8 cellular contexts compared by ENCODE assay signal in the genomic region with DNA sequence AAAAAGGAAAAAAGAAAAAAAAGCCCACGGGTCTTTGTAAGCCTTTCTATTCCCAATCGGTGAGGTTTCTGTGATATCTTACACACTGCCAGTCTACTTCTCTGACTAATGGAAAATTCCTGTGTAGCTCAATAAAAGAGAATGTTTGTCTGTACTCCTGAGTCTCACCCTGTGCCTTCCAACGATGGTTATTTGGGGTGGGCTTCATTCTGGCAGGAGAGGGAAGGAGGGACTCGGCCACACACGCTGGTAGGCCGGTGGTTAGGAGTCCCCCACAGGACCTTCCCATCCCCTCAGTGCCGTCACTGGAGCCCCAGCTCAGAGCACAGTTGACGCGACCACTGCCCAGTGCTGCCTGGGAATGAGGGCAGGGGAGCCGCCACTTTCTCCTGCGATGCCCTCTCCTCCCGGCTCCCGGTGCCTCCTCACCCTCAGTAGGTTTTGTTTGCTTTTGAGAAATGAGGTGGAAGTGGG.
A peak's percentile ranks its signal among the peaks of the same experiment; 100 is the strongest.
DNase-seq lines count a peak whose midpoint lies in the region; ATAC-seq lines count a peak whose summit lies in the region.

No MANE protein-coding gene starts in this region.

- no peaks in the 10 kb centered on the region for H3K27me3 Mint-ChIP-seq in T-helper 17 cell

- peak overlapping the region; percentile 44 for H3K4me3 ChIP-seq in neuron (ENCODE audit: low read length)

- peak overlapping the region; percentile 45 for H3K4me3 Mint-ChIP-seq in T-helper 17 cell

- peaks cover under 1% of the 10 kb centered on the region for H3K36me3 Mint-ChIP-seq in T-helper 17 cell (ENCODE audit: low read depth)

- H3K4me1 Mint-ChIP-seq in T-helper 17 cell, result peaks cover 12% of the 10 kb centered on the region

- peaks cover 16% of the 10 kb centered on the region for H3K4me1 ChIP-seq in neuron (ENCODE audit: insufficient read depth, low read length)

- no peak for DNase-seq in activated CD4-positive, CD25-positive, alpha-beta regulatory T cell (lab: John Stamatoyannopoulos, UW)
- DNase-seq in T-helper 17 cell (no peak), NCI-H1105 treated with DMSO at 0.1 percent for 48 hours (lab: John Stamatoyannopoulos, UW) (no peak), SIG-M5 treated with dmso at 0.1 percent for 504 hours (lab: John Stamatoyannopoulos, UW; ENCODE audit: unreplicated experiment) (no peak)

- H2AFZ ChIP-seq in neuron (ENCODE audit: low read depth, low read length), result peak overlapping the region; percentile 95

- H3K27ac Mint-ChIP-seq in T-helper 17 cell, result peak overlapping the region; percentile 88

- H3K9me3 ChIP-seq in T-helper 17 cell (ENCODE audit: control insufficient read depth, low read length, poor library complexity, severe bottlenecking) (no peaks in the 10 kb centered on the region), neuron (ENCODE audit: low read length) (no peaks in the 10 kb centered on the region)

- peaks cover 12% of the 10 kb centered on the region for H3K36me3 ChIP-seq in neuron (ENCODE audit: insufficient read depth, low read length)

- peak; percentile 25 to 37 for ATAC-seq in activated CD4-positive, CD25-positive, alpha-beta regulatory T cell treated with anti-CD3 and anti-CD28 coated beads, Interleukin-2, amount 50 U/mL, for 24 hours
- no peak for ATAC-seq in T-helper 17 cell
- ATAC-seq in esophagus mucosa, result peak; percentile 10
- no peak for ATAC-seq in GM21529 (IDR thresholded peaks at IDR 0.05; ENCODE audit: unreplicated experiment)

- H3K27me3 ChIP-seq in neuron (ENCODE audit: insufficient read depth, low read length), result no peaks in the 10 kb centered on the region

Comparison
In these comparisons a context has a peak if more than half of its experiments do, and no peak if none do; other contexts are left out.
1. ATAC-seq: peak in activated CD4-positive, CD25-positive, alpha-beta regulatory T cell treated with anti-CD3 and anti-CD28 coated beads, Interleukin-2, amount 50 U/mL, for 24 hours (2 of 2) and esophagus mucosa (single experiment); none in T-helper 17 cell (single experiment) and GM21529 (single experiment).